Comparison of ENCODE assay signal across 16 cellular contexts in the genomic region with DNA sequence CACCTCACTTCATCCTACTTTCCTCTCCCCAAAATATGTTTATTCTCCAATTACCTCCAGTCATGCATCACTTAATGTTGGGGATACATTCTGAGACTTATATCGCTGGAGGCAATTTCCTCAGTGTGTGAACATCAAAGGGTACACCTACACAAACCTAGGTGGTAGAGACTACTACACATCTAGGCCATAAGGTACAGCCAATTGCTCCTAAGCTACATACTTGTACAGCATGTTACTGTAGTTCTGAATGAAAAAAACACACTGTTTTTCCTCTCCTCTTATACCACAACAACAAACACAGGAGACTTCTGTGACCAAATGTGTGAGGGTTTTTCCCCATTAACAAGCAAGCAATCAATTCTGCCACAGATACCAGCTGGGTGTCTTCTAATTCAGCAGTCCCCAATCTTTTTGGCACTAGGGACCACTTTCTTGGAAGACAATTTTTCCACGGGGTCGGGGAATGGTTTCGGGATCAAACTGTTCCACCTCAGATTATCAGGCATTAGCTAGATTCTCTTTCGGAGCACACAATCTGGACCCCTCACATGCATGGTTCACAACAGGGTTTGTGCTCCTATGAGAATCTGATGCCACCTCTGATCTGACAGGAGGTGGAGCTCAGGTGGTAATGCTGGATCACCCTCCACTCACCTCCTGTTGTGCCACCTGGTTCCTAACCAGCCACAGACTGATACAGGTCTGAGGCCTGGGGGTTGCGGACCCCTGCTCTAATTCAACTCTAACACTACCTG. TPM values are rescaled to one million over a fixed set of nuclear protein-coding genes. Genes with fewer than 3 reads are reported as not detected.
DNase-seq lines count a peak whose midpoint lies in the region; ATAC-seq and TF ChIP-seq lines count a peak whose summit lies in the region.
"Had no signal": no experiment of that assay in that cellular context is flagged by ENCODE, and none has a peak within 500 bp of the region (broad histone marks: within the 10 kb centered on the region; RNA-seq: fewer than 3 reads in every experiment).

No MANE protein-coding gene starts in this region.

- H3K36me3 ChIP-seq in neuronal stem cell (replicated peaks in 1 of 2; ENCODE audit: control insufficient read depth in 2 of 2, insufficient read depth in 2 of 2, low read length in 2 of 2), result peaks cover 9 to 28% of the 10 kb centered on the region in 2 donors

- H3K9me3 ChIP-seq in CD4-positive, alpha-beta T cell (ENCODE audit: control insufficient read depth, low read length), result no peaks in the 10 kb centered on the region
- peaks cover 0 to 3% of the 10 kb centered on the region in 2 donors for H3K9me3 ChIP-seq in neuronal stem cell (replicated peaks in 1 of 2; ENCODE audit: control insufficient read depth in 2 of 2, insufficient read depth in 1 of 2, low read depth in 1 of 2, low read length in 2 of 2)
- H3K9me3 ChIP-seq: BLaER1, Caco-2 had no signal

- H3K27ac ChIP-seq in CD4-positive, alpha-beta T cell (ENCODE audit: low read depth, low read length), result no peak overlapping the region
- no peak overlapping the region for H3K27ac ChIP-seq in neuronal stem cell (replicated peaks; ENCODE audit: low read length)
- H3K27ac ChIP-seq: BLaER1 had no signal

- no peaks in the 10 kb centered on the region for H3K4me1 ChIP-seq in neuronal stem cell (ENCODE audit: control insufficient read depth in 2 of 2, insufficient read depth in 1 of 2, low read depth in 1 of 2, low read length in 2 of 2)
- H3K4me1 ChIP-seq: Caco-2 had no signal

- no peak overlapping the region for H2BK5ac ChIP-seq in neuronal stem cell (ENCODE audit: low read length)

- no peak for DNase-seq in activated CD4-positive, CD25-positive, alpha-beta regulatory T cell treated with anti-CD3 and anti-CD28 coated beads, Interleukin-2, amount 50 U/mL, for 72 hours
- DNase-seq in CD4-positive, alpha-beta T cell, result no peak
- DNase-seq in neuronal stem cell (ENCODE audit: low spot score), result no peak
- DNase-seq in kidney tubule cell (ENCODE audit: low spot score), result no peak
- no peak for DNase-seq in hepatic stellate cell (ENCODE audit: low spot score)
- DNase-seq: Caco-2, DMS153, H7, NCI-H1048, NCI-H146, NCI-H2081, NCI-H510A treated with DMSO at 0.1 percent for 48 hours had no signal

- peak overlapping the region; percentile 47 for H3K23ac ChIP-seq in neuronal stem cell (ENCODE audit: low read depth, low read length, poor library complexity)

- peak overlapping the region; percentile 30 for H3K4me3 Mint-ChIP-seq in CD4-positive, alpha-beta T cell
- H3K4me3 Mint-ChIP-seq in activated T-helper 17 cell treated with anti-CD3 and anti-CD28 coated beads, Interleukin-2, amount 50 U/mL, for 72 hours, result no peak overlapping the region

- no peak overlapping the region for H2BK12ac ChIP-seq in neuronal stem cell (ENCODE audit: low read length)

- no peak overlapping the region for H3K18ac ChIP-seq in neuronal stem cell (ENCODE audit: low read length)

- no peaks in the 10 kb centered on the region for H3K27me3 Mint-ChIP-seq in CD4-positive, alpha-beta T cell
- H3K27me3 Mint-ChIP-seq in activated T-helper 17 cell treated with anti-CD3 and anti-CD28 coated beads, Interleukin-2, amount 50 U/mL, for 72 hours, result no peaks in the 10 kb centered on the region

- no peak overlapping the region for H3K14ac ChIP-seq in neuronal stem cell (ENCODE audit: low read length)

- H3K4ac ChIP-seq in neuronal stem cell (ENCODE audit: low read length), result no peak overlapping the region

- H3K27ac Mint-ChIP-seq in CD4-positive, alpha-beta T cell, result peak overlapping the region; percentile 60
- peak overlapping the region; percentile 29 for H3K27ac Mint-ChIP-seq in activated T-helper 17 cell treated with anti-CD3 and anti-CD28 coated beads, Interleukin-2, amount 50 U/mL, for 72 hours

- TF ChIP-seq CTCF in CD4-positive, alpha-beta T cell (IDR thresholded peaks at IDR 0.05), result no peak

- no peaks in the 10 kb centered on the region for H3K27me3 ChIP-seq in CD4-positive, alpha-beta T cell (ENCODE audit: control insufficient read depth, insufficient read depth, low read length)
- peaks cover 0 to 5% (median 0%) of the 10 kb centered on the region in 3 experiments for H3K27me3 ChIP-seq in neuronal stem cell (ENCODE audit: control insufficient read depth in 3 of 3, insufficient read depth in 3 of 3, low read depth in 1 of 3, low read length in 3 of 3)
- H3K27me3 ChIP-seq: BLaER1 had no signal

- POLR2A ChIA-PET in CD4-positive, alpha-beta T cell (lab: Charles Lee), result interaction anchor here (0.8 to 3.1 kb wide), 3 partner anchors 26 to 28 kb away, joined by 3 to 15 read pairs (median 6); no protein-coding TSS in a partner anchor

- H3K4me1 Mint-ChIP-seq in CD4-positive, alpha-beta T cell (ENCODE audit: low read depth), result peaks cover 74% of the 10 kb centered on the region
- peaks cover 27% of the 10 kb centered on the region for H3K4me1 Mint-ChIP-seq in activated T-helper 17 cell treated with anti-CD3 and anti-CD28 coated beads, Interleukin-2, amount 50 U/mL, for 72 hours

- peaks cover 30% of the 10 kb centered on the region for H3K36me3 Mint-ChIP-seq in CD4-positive, alpha-beta T cell (ENCODE audit: low read depth)
- H3K36me3 Mint-ChIP-seq in activated T-helper 17 cell treated with anti-CD3 and anti-CD28 coated beads, Interleukin-2, amount 50 U/mL, for 72 hours (ENCODE audit: low read depth), result peaks cover 25% of the 10 kb centered on the region

- no peak overlapping the region for H2AK5ac ChIP-seq in neuronal stem cell (ENCODE audit: low read depth, low read length)

- no peak overlapping the region for H2BK15ac ChIP-seq in neuronal stem cell (ENCODE audit: low read length)

- no peak overlapping the region for H3K4me2 ChIP-seq in neuronal stem cell (ENCODE audit: insufficient read depth, low read length, poor library complexity, severe bottlenecking)
- H3K4me2 ChIP-seq: BLaER1 had no signal

- intact Hi-C loops in CD4-positive, alpha-beta T cell (cut with DNase I, micrococcal nuclease), result no loop called here

- no peak overlapping the region for H4K91ac ChIP-seq in neuronal stem cell (ENCODE audit: low read depth, low read length, poor library complexity)

- peak; percentile 42 to 51 for ATAC-seq in activated CD4-positive, CD25-positive, alpha-beta regulatory T cell treated with anti-CD3 and anti-CD28 coated beads, Interleukin-2, amount 50 U/mL, for 24 hours
- peak; percentile 57 for ATAC-seq in CD4-positive, alpha-beta T cell (ENCODE audit: poor library complexity)
- peak; percentile 25 for ATAC-seq in activated T-helper 17 cell treated with anti-CD3 and anti-CD28 coated beads, Interleukin-2, amount 50 U/mL, for 72 hours (replicated peaks)
- ATAC-seq in HG02798 (IDR thresholded peaks at IDR 0.05; ENCODE audit: poor library complexity, unreplicated experiment), result no peak

- H3K9ac ChIP-seq in neuronal stem cell (ENCODE audit: low read depth, low read length, poor library complexity), result peak overlapping the region; percentile 74
- H3K9ac ChIP-seq: BLaER1 had no signal

- CTCF ChIA-PET in CD4-positive, alpha-beta T cell (lab: Charles Lee), result interaction anchor here (1.1 to 1.2 kb wide), 2 partner anchors 72 to 74 kb away, joined by 4 to 6 read pairs; no protein-coding TSS in a partner anchor

- no peak overlapping the region for H4K8ac ChIP-seq in neuronal stem cell (ENCODE audit: low read depth, low read length)

- H3K4me3 ChIP-seq in neuronal stem cell (ENCODE audit: low read length in 2 of 2), result no peak overlapping the region
- H3K4me3 ChIP-seq: BLaER1 had no signal

- no peak overlapping the region for H2BK120ac ChIP-seq in neuronal stem cell (ENCODE audit: low read depth, low read length)

- H3K9me3 Mint-ChIP-seq in CD4-positive, alpha-beta T cell, result no peaks in the 10 kb centered on the region
- no peaks in the 10 kb centered on the region for H3K9me3 Mint-ChIP-seq in activated T-helper 17 cell treated with anti-CD3 and anti-CD28 coated beads, Interleukin-2, amount 50 U/mL, for 72 hours

- no peak overlapping the region for H2AFZ ChIP-seq in neuronal stem cell (ENCODE audit: low read length)

- no CpG with 5 or more reads among the region's 6 CpGs for WGBS in neuronal stem cell (ENCODE audit: extremely low coverage in 2 of 2, insufficient read length in 2 of 2, insufficient replicate concordance in 1 of 2), 2 donors

- H3K79me1 ChIP-seq in neuronal stem cell (ENCODE audit: low read depth, low read length), result peaks cover 20% of the 10 kb centered on the region

RNA-seq across cellular contexts. Expression of gene KLHL22, which starts 5.2 kb away (rescaled TPM):
- 10 to 100 TPM; 24.1 to 27.7 TPM for total RNA-seq in CD4-positive, alpha-beta T cell
- total RNA-seq in activated T-helper 17 cell treated with anti-CD3 and anti-CD28 coated beads, Interleukin-2, amount 50 U/mL, for 72 hours, result 10 to 100 TPM; 19.3 to 22.4 TPM
- 14.3 TPM for polyA plus RNA-seq in neuronal stem cell (2013, experiment 1 of 2)
- 13.8 TPM for polyA plus RNA-seq in neuronal stem cell (2013, experiment 2 of 2)

RNA-seq across cellular contexts. Expression of gene MED15, which starts 17.0 kb away (rescaled TPM):
- 100 to 1,000 TPM; 181 to 191 TPM for total RNA-seq in CD4-positive, alpha-beta T cell
- total RNA-seq in activated T-helper 17 cell treated with anti-CD3 and anti-CD28 coated beads, Interleukin-2, amount 50 U/mL, for 72 hours, result 100 to 1,000 TPM; 115 to 118 TPM
- 35.8 TPM for polyA plus RNA-seq in neuronal stem cell (2013, experiment 1 of 2)
- 36.1 TPM for polyA plus RNA-seq in neuronal stem cell (2013, experiment 2 of 2)

RNA-seq across cellular contexts. Expression of gene SCARF2, which starts 52.7 kb away (rescaled TPM):
- 1 to 10 TPM; 2.5 to 3.1 TPM for total RNA-seq in CD4-positive, alpha-beta T cell
- 1 to 10 TPM in 1 of 2 donors, under 1 TPM in 1; 0.43 to 1.5 TPM for total RNA-seq in activated T-helper 17 cell treated with anti-CD3 and anti-CD28 coated beads, Interleukin-2, amount 50 U/mL, for 72 hours
- polyA plus RNA-seq in neuronal stem cell (2013, experiment 1 of 2), result 3.7 TPM
- 2.8 TPM for polyA plus RNA-seq in neuronal stem cell (2013, experiment 2 of 2)
